ENCODE assay signal across 19 cellular contexts in the genomic region with DNA sequence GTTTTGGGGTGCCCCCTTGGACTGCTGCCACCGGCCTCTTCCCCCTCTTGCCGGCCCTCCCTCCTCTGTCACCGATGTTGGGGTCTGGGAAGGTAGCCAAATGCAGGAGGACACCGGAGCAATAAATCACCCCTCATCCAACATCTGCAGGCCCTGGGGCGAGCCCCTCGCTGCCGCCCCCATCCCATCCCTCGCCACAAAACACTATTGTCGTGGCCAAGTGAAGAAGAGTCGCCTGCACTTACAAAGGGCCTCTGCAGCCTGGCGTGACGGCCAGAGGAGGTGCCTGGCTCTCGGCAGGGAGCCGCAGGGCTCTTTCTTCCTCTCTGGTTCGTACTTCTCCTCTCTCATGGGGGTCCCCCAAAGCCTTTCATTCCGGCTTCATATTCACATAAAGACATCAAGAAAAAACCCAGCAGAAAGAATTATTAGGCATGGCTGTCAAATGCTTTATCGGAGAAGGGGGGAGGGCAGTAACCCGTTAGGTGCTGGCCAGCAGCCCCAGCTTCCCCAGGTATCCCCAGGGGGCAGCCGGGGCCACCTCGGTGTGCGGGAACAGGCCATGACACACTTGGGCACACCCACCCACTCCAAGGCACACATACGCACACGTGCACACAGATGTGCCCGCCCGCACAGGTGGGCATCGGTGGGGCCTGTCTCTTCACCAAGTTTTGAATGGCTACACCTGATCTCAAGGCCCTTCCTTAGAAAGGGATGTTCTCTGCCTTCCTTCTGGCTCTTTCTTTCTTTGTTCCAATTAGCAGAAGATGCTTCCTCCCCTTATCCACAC.
A peak's percentile ranks its signal among the peaks of the same experiment; 100 is the strongest.
DNase-seq lines count a peak whose midpoint lies in the region; ATAC-seq and TF ChIP-seq lines count a peak whose summit lies in the region.
"Had no signal": no experiment of that assay in that cellular context is flagged by ENCODE, and none has a peak within 500 bp of the region (broad histone marks: within the 10 kb centered on the region; RNA-seq: fewer than 3 reads in every experiment).

No MANE protein-coding gene starts in this region.

- H3K9me3 ChIP-seq in stomach = no peaks in the 10 kb centered on the region
- no peaks in the 10 kb centered on the region for H3K9me3 ChIP-seq in mucosa of descending colon
- no peaks in the 10 kb centered on the region for H3K9me3 ChIP-seq in adrenal gland (replicated peaks in 1 of 3)

- H3K4me3 Mint-ChIP-seq in nephron = peak overlapping the region in 2 of 3 experiments; percentile 57 to 63
- H3K4me3 Mint-ChIP-seq: activated B cell treated with CpG ODN at 0.5 μM for 24 hours; activated naive CD8-positive, alpha-beta T cell treated with anti-CD3 and anti-CD28 coated beads for 36 hours; activated T-cell treated with anti-CD3 and anti-CD28 coated beads, Interleukin-2, amount 50 U/mL, for 24 hours; CD4-positive, alpha-beta T cell; stimulated activated effector memory CD8-positive, alpha-beta T cell treated with anti-CD3 and anti-CD28 coated beads, Interleukin-12 subunit alpha, Interleukin-12 subunit beta, amount 100 ng/mL, for 72 hours had no signal

- H3K27ac ChIP-seq in VCaP = peak overlapping the region; percentile 95
- peak overlapping the region; percentile 77 for H3K27ac ChIP-seq in cingulate gyrus (ENCODE audit: low read depth, low read length)
- peak overlapping the region; percentile 77 to 91 (median 84) for H3K27ac ChIP-seq in stomach
- no peak overlapping the region for H3K27ac ChIP-seq in adrenal gland
- H3K27ac ChIP-seq: epithelial cell of prostate had no signal

- ATAC-seq in GM18909 (IDR thresholded peaks at IDR 0.05; ENCODE audit: poor library complexity, unreplicated experiment) (no peak), GM21825 (IDR thresholded peaks at IDR 0.05; ENCODE audit: unreplicated experiment) (no peak), mucosa of descending colon (no peak)
- ATAC-seq: stimulated activated effector memory CD8-positive, alpha-beta T cell treated with anti-CD3 and anti-CD28 coated beads, Interleukin-12 subunit alpha, Interleukin-12 subunit beta, amount 100 ng/mL, for 72 hours had no signal

- DNase-seq in stomach (no peak), mucosa of descending colon (no peak), adrenal gland (no peak)
- DNase-seq: activated B cell treated with CpG ODN at 0.5 μM for 24 hours; activated effector memory CD4-positive, alpha-beta T cell treated with anti-CD3 and anti-CD28 coated beads, Interleukin-2, amount 50 U/mL, for 16 hours; activated naive CD8-positive, alpha-beta T cell treated with anti-CD3 and anti-CD28 coated beads for 36 hours; activated T-cell treated with anti-CD3 and anti-CD28 coated beads, Interleukin-2, amount 50 U/mL, for 24 hours; CD4-positive, alpha-beta T cell; GOT3; NCI-H1694 treated with DMSO at 0.1 percent for 48 hours; NCI-H2171; stimulated activated CD4-positive, alpha-beta T cell treated with anti-CD3 and anti-CD28 coated beads, Interleukin-15, amount 100 ng/mL, for 24 hours had no signal

- no peaks in the 10 kb centered on the region for H3K9me3 Mint-ChIP-seq in nephron
- H3K9me3 Mint-ChIP-seq: activated B cell treated with CpG ODN at 0.5 μM for 24 hours; activated naive CD8-positive, alpha-beta T cell treated with anti-CD3 and anti-CD28 coated beads for 36 hours; activated T-cell treated with anti-CD3 and anti-CD28 coated beads, Interleukin-2, amount 50 U/mL, for 24 hours; CD4-positive, alpha-beta T cell; stimulated activated effector memory CD8-positive, alpha-beta T cell treated with anti-CD3 and anti-CD28 coated beads, Interleukin-12 subunit alpha, Interleukin-12 subunit beta, amount 100 ng/mL, for 72 hours had no signal

- H3K4me3 ChIP-seq in stomach = no peak overlapping the region
- H3K4me3 ChIP-seq in mucosa of descending colon = no peak overlapping the region
- H3K4me3 ChIP-seq in adrenal gland = no peak overlapping the region

- intact Hi-C loops in stomach (cut with DNase I; ENCODE audit: low total_unique reads) = no loop called here
- intact Hi-C loops in mucosa of descending colon (cut with DNase I, micrococcal nuclease) = no loop called here
- intact Hi-C loops in adrenal gland (cut with DNase I) = no loop called here

- H3K4me1 ChIP-seq in stomach (peaks cover 53 to 81% (median 71%) of the 10 kb centered on the region in 4 donors), mucosa of descending colon (ENCODE audit: low read depth) (peaks cover 18% of the 10 kb centered on the region), adrenal gland (replicated peaks in 1 of 2) (no peaks in the 10 kb centered on the region)

- H3K36me3 ChIP-seq in stomach (no peaks in the 10 kb centered on the region), mucosa of descending colon (ENCODE audit: low read depth) (no peaks in the 10 kb centered on the region), adrenal gland (replicated peaks in 1 of 2) (no peaks in the 10 kb centered on the region)

- TF ChIP-seq CTCF in VCaP (conservative IDR thresholded peaks at IDR 0.05) (no peak), nephron (IDR thresholded peaks at IDR 0.05; ENCODE audit: unreplicated experiment in 3 of 3) (no peak), stomach (IDR thresholded peaks at IDR 0.05) (no peak), mucosa of descending colon (IDR thresholded peaks at IDR 0.05) (no peak), adrenal gland (IDR thresholded peaks at IDR 0.05) (no peak)

- no peak for TF ChIP-seq EP300 in stomach (IDR thresholded peaks at IDR 0.05)

- no peaks in the 10 kb centered on the region for H3K36me3 Mint-ChIP-seq in nephron (ENCODE audit: low read depth)
- H3K36me3 Mint-ChIP-seq: activated naive CD8-positive, alpha-beta T cell treated with anti-CD3 and anti-CD28 coated beads for 36 hours; stimulated activated effector memory CD8-positive, alpha-beta T cell treated with anti-CD3 and anti-CD28 coated beads, Interleukin-12 subunit alpha, Interleukin-12 subunit beta, amount 100 ng/mL, for 72 hours had no signal

- H3K27me3 Mint-ChIP-seq in nephron (ENCODE audit: low read depth) = peaks cover 78% of the 10 kb centered on the region
- H3K27me3 Mint-ChIP-seq: CD4-positive, alpha-beta T cell had no signal

- 62 to 69% (median 67%) methylated on average over 26 of the region's 26 CpGs for WGBS in stomach, 5 donors
- 58 to 65% (median 61%) methylated on average over 15 to 26 of the region's 26 CpGs for WGBS in adrenal gland, 4 donors

- H3K27ac Mint-ChIP-seq in nephron = peak overlapping the region; percentile 46 to 76 (median 63)
- H3K27ac Mint-ChIP-seq: activated B cell treated with CpG ODN at 0.5 μM for 24 hours; activated naive CD8-positive, alpha-beta T cell treated with anti-CD3 and anti-CD28 coated beads for 36 hours; activated T-cell treated with anti-CD3 and anti-CD28 coated beads, Interleukin-2, amount 50 U/mL, for 24 hours; CD4-positive, alpha-beta T cell; stimulated activated effector memory CD8-positive, alpha-beta T cell treated with anti-CD3 and anti-CD28 coated beads, Interleukin-12 subunit alpha, Interleukin-12 subunit beta, amount 100 ng/mL, for 72 hours had no signal

- TF ChIP-seq POLR2A in stomach (IDR thresholded peaks at IDR 0.05) (no peak), adrenal gland (IDR thresholded peaks at IDR 0.05) (no peak)

- H3K4me1 Mint-ChIP-seq in nephron = peaks cover 41% of the 10 kb centered on the region
- H3K4me1 Mint-ChIP-seq: activated naive CD8-positive, alpha-beta T cell treated with anti-CD3 and anti-CD28 coated beads for 36 hours; stimulated activated effector memory CD8-positive, alpha-beta T cell treated with anti-CD3 and anti-CD28 coated beads, Interleukin-12 subunit alpha, Interleukin-12 subunit beta, amount 100 ng/mL, for 72 hours had no signal

- H3K27me3 ChIP-seq in stomach (peaks cover 0 to 7% (median 0%) of the 10 kb centered on the region in 3 donors), adrenal gland (peaks cover 11% of the 10 kb centered on the region)

Comparison
In these comparisons a context has a peak if more than half of its experiments do, and no peak if none do; other contexts are left out.
1. H3K27ac ChIP-seq: peak in VCaP (single experiment), cingulate gyrus (single experiment) and stomach (5 of 5); none in adrenal gland (0 of 5).